ENCODE assay signal across 1 cellular context in genomic region chr2:206836722-206837121, GRCh38.
TF ChIP-seq lines count a peak whose summit lies in the region.

No MANE protein-coding gene starts in this region.

TF ChIP-seq in SK-N-SH, 30 proteins besides CTCF, POLR2A, EP300 and RAD21 (continued from another document):
- TF ChIP-seq ELF1 (IDR thresholded peaks at IDR 0.05) (no peak), TCF12 (IDR thresholded peaks at IDR 0.05) (no peak), SMC3 (IDR thresholded peaks at IDR 0.05; ENCODE audit: low read depth, low read length) (no peak), PBX3 (IDR thresholded peaks at IDR 0.05) (no peak), RXRA (IDR thresholded peaks at IDR 0.05; ENCODE audit: borderline replicate concordance, low read depth) (no peak), FOXM1 (IDR thresholded peaks at IDR 0.05; ENCODE audit: low read depth) (no peak)
